26 cellular contexts compared by ENCODE assay signal in genomic region chr4:86015412-86016350, GRCh38.
DNase-seq lines count a peak whose midpoint lies in the region; ATAC-seq and TF ChIP-seq lines count a peak whose summit lies in the region.
"Had no signal": no experiment of that assay in that cellular context is flagged by ENCODE, and none has a peak within 500 bp of the region (broad histone marks: within the 10 kb centered on the region; RNA-seq: fewer than 3 reads in every experiment).

No MANE protein-coding gene starts in this region.

- H3K27ac ChIP-seq in mammary epithelial cell (ENCODE audit: insufficient read depth, low read depth, low read length) (no peak overlapping the region), SK-N-SH (ENCODE audit: low read depth in 2 of 2, low read length in 1 of 2) (no peak overlapping the region)
- H3K27ac ChIP-seq: neural progenitor cell, SJSA1, tibial artery had no signal

- H4K20me1 ChIP-seq in mammary epithelial cell (ENCODE audit: insufficient read depth, low read length) = no peaks in the 10 kb centered on the region
- H4K20me1 ChIP-seq in SK-N-SH (ENCODE audit: insufficient read depth) = no peaks in the 10 kb centered on the region

- H3K9me2 ChIP-seq in SK-N-SH = no peaks in the 10 kb centered on the region

- ATAC-seq in GM19452 (IDR thresholded peaks at IDR 0.05; ENCODE audit: unreplicated experiment) = no peak
- no peak for ATAC-seq in esophagus mucosa
- ATAC-seq in GM21576 (IDR thresholded peaks at IDR 0.05; ENCODE audit: unreplicated experiment) = no peak

- no peak for TF ChIP-seq CTCF in mammary epithelial cell (conservative IDR thresholded peaks at IDR 0.05 in 1 of 2, IDR thresholded peaks at IDR 0.05 in 1 of 2; ENCODE audit: extremely low read depth in 1 of 2, insufficient read depth in 1 of 2, low read depth in 1 of 2, low read length in 2 of 2)
- no peak for TF ChIP-seq CTCF in SK-N-SH (IDR thresholded peaks at IDR 0.05)
- TF ChIP-seq CTCF in fibroblast of villous mesenchyme (IDR thresholded peaks at IDR 0.05; ENCODE audit: insufficient read depth, low read depth, low read length) = no peak

- no peak for TF ChIP-seq EP300 in SK-N-SH (IDR thresholded peaks at IDR 0.05; ENCODE audit: borderline replicate concordance in 1 of 2, low read depth in 1 of 2, low read length in 1 of 2)

- no peaks in the 10 kb centered on the region for H3K79me2 ChIP-seq in mammary epithelial cell (ENCODE audit: insufficient read depth, low read length)
- no peaks in the 10 kb centered on the region for H3K79me2 ChIP-seq in SK-N-SH (ENCODE audit: insufficient read depth)

- TF ChIP-seq RAD21 in SK-N-SH (IDR thresholded peaks at IDR 0.05; ENCODE audit: low read length) = no peak

- intact Hi-C loops in mammary epithelial cell (cut with micrococcal nuclease) = no loop called here

- in situ Hi-C loops in T47D (cut with HindIII; ENCODE audit: low pct_unique_long_range_greater_than_20kb, low sequenced_read_pairs) = no loop called here
- in situ Hi-C loops in mammary epithelial cell (cut with MboI; ENCODE audit: low sequenced_read_pairs in 2 of 2) = no loop called here

- dilution Hi-C loops in mammary epithelial cell (cut with HindIII; ENCODE audit: low sequenced_read_pairs) = no loop called here

- 51% methylated on average over 2 of the region's 2 CpGs for WGBS in mammary epithelial cell (ENCODE audit: low coverage, missing lambda C conversion rate)
- WGBS in SK-N-SH (ENCODE audit: low lambda C conversion rate) = 77% methylated on average over 2 of the region's 2 CpGs

- BruUV-seq in mammary epithelial cell (replicated peaks; lab: Mats Ljungman, UMichigan) = no TSS peak

- H3K9ac ChIP-seq in mammary epithelial cell (ENCODE audit: insufficient read depth, low read length) (no peak overlapping the region), SK-N-SH (no peak overlapping the region)
- H3K9ac ChIP-seq: neural progenitor cell had no signal

- H3K9me3 ChIP-seq in mammary epithelial cell (replicated peaks; ENCODE audit: insufficient read depth, low read length) (no peaks in the 10 kb centered on the region), SK-N-SH (no peaks in the 10 kb centered on the region)
- H3K9me3 ChIP-seq: HAP-1, SJSA1, tibial artery had no signal

- no peak overlapping the region for H3K4me2 ChIP-seq in mammary epithelial cell (ENCODE audit: insufficient read depth, low read depth, low read length)
- no peak overlapping the region for H3K4me2 ChIP-seq in SK-N-SH
- H3K4me2 ChIP-seq: neural progenitor cell had no signal

- H3K36me3 ChIP-seq in mammary epithelial cell (ENCODE audit: insufficient read depth, low read length) (no peaks in the 10 kb centered on the region), SK-N-SH (replicated peaks in 1 of 2; ENCODE audit: control insufficient read depth in 1 of 2, insufficient read depth in 2 of 2, low read length in 1 of 2) (no peaks in the 10 kb centered on the region)
- H3K36me3 ChIP-seq: HAP-1, neural progenitor cell, SJSA1, tibial artery had no signal

- H3F3A ChIP-seq in SK-N-SH (replicated peaks; ENCODE audit: insufficient read depth) = peaks cover 6% of the 10 kb centered on the region

- H3K4me3 ChIP-seq in mammary epithelial cell (replicated peaks in 1 of 3; ENCODE audit: insufficient read depth in 1 of 3, low read depth in 2 of 3, low read length in 3 of 3) = no peak overlapping the region
- no peak overlapping the region for H3K4me3 ChIP-seq in SK-N-SH (ENCODE audit: low read depth in 2 of 2, low read length in 1 of 2)
- H3K4me3 ChIP-seq in fibroblast of villous mesenchyme (ENCODE audit: low read depth, low read length) = no peak overlapping the region
- H3K4me3 ChIP-seq: HAP-1, K562, neural progenitor cell, SJSA1, tibial artery had no signal

- H3K4me1 ChIP-seq in mammary epithelial cell (ENCODE audit: insufficient read depth, low read length) (no peaks in the 10 kb centered on the region), SK-N-SH (ENCODE audit: control insufficient read depth in 1 of 2, insufficient read depth in 2 of 2, low read depth in 1 of 2, low read length in 1 of 2) (peaks cover 0 to 2% of the 10 kb centered on the region in 2 experiments; a peak in 3 of 4 replicates)
- H3K4me1 ChIP-seq: HAP-1, SJSA1 had no signal

- H2AFZ ChIP-seq in mammary epithelial cell (ENCODE audit: low read depth, low read length) (no peak overlapping the region), SK-N-SH (ENCODE audit: low read depth) (no peak overlapping the region)
- H2AFZ ChIP-seq: neural progenitor cell had no signal

- no peaks in the 10 kb centered on the region for H3K27me3 ChIP-seq in mammary epithelial cell (ENCODE audit: insufficient read depth, low read length)
- no peaks in the 10 kb centered on the region for H3K27me3 ChIP-seq in SK-N-SH (ENCODE audit: insufficient read depth)
- H3K27me3 ChIP-seq: neural progenitor cell, SJSA1, tibial artery had no signal

- POLR2A ChIA-PET in SK-N-SH (lab: Yijun Ruan, JAX) = no interaction called here

- CTCF ChIA-PET in mammary epithelial cell (lab: Charles Lee; ENCODE audit: low non-redundant PET) (interaction anchor here (0.7 kb wide), 1 partner anchor 41 kb away, joined by 6 read pairs; no protein-coding TSS in a partner anchor), SK-N-SH (lab: Yijun Ruan, JAX) (interaction anchor here (1.2 kb wide), 1 partner anchor 23 kb away, joined by 4 read pairs; no protein-coding TSS in a partner anchor)

- peak; percentile 4 to 25 for DNase-seq in T47D (ENCODE audit: low read depth in 1 of 2, low spot score in 1 of 2)
- no peak for DNase-seq in mammary epithelial cell
- no peak for DNase-seq in SK-N-SH
- DNase-seq in fibroblast of villous mesenchyme (ENCODE audit: low read depth) = peak; percentile 13
- no peak for DNase-seq in activated CD4-positive, CD25-positive, alpha-beta regulatory T cell treated with anti-CD3 and anti-CD28 coated beads, Interleukin-2, amount 50 U/mL, for 72 hours
- DNase-seq: activated CD4-positive, alpha-beta T cell treated with anti-CD3 and anti-CD28 coated beads for 48 hours; activated CD8-positive, alpha-beta memory T cell treated with anti-CD3 and anti-CD28 coated beads, Interleukin-2, amount 50 U/mL, for 48 hours; activated gamma-delta T cell; amniotic stem cell; DMS53; effector CD8-positive, alpha-beta T cell; hippocampal formation; midbrain; NCI-H1105 treated with DMSO at 0.1 percent for 48 hours; NCI-H526 treated with DMSO at 0.1 percent for 48 hours; OCI-M1; stimulated activated naive CD4-positive, alpha-beta T cell; T1000; tibial artery had no signal

TF ChIP-seq in SK-N-SH, 30 proteins besides CTCF, POLR2A, EP300 and RAD21:
- TF ChIP-seq TEAD4 (IDR thresholded peaks at IDR 0.05; ENCODE audit: borderline replicate concordance, insufficient read depth) (no peak), RCOR1 (IDR thresholded peaks at IDR 0.05; ENCODE audit: low read length) (peak; percentile 25; the same call in 1 of the 2 replicates)

Comparison
In these comparisons a context has a peak if more than half of its experiments do, and no peak if none do; other contexts are left out.
1. DNase-seq: peak in T47D (2 of 2) and fibroblast of villous mesenchyme (single experiment); none in mammary epithelial cell (single experiment), SK-N-SH (single experiment) and activated CD4-positive, CD25-positive, alpha-beta regulatory T cell treated with anti-CD3 and anti-CD28 coated beads, Interleukin-2, amount 50 U/mL, for 72 hours (single experiment).